8 cellular contexts compared by ENCODE assay signal in the genomic region with DNA sequence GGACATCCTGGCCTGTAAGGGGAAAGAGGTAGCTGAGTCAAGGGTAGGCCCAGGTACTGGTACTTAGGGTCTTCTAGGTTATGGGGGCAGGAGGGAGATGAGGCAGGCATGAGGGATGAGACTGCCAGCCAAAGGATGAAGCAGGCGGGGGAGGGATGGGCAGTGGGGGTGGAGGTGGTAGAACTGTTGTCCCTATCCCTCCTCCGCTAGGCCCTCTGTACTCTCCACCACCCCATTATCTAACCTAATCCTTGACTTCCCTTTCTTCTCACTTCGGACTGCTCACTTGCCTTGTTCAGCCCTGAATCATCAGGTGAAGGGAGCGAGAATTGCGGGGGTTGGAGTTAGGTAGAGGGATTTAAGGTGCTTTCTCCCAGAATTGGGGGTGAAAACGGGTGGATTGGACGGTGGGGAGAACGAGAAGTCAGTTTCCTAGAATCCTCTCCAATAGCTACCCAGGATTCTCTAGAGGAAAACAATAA. TPM values are rescaled to one million over a fixed set of nuclear protein-coding genes. Genes with fewer than 3 reads are reported as not detected.
A peak's percentile ranks its signal among the peaks of the same experiment; 100 is the strongest.
DNase-seq lines count a peak whose midpoint lies in the region; ATAC-seq and TF ChIP-seq lines count a peak whose summit lies in the region.

No MANE protein-coding gene starts in this region.

- TF ChIP-seq CTCF in fibroblast of villous mesenchyme (IDR thresholded peaks at IDR 0.05; ENCODE audit: insufficient read depth, low read depth, low read length) (no peak), retinal pigment epithelial cell (conservative IDR thresholded peaks at IDR 0.05; ENCODE audit: low read depth, low read length) (no peak)

- peak; percentile 5 for ATAC-seq in GM19395 (IDR thresholded peaks at IDR 0.05; ENCODE audit: unreplicated experiment)
- ATAC-seq in SK-N-SH treated with all-trans-retinoic acid at 6 μM for 48 hours: peak; percentile 9
- no peak for ATAC-seq in HG03342 (IDR thresholded peaks at IDR 0.05; ENCODE audit: unreplicated experiment)

- DNase-seq in fibroblast of villous mesenchyme (ENCODE audit: low read depth) (no peak), retinal pigment epithelial cell (ENCODE audit: low read depth) (no peak), midbrain (lab: John Stamatoyannopoulos, UW) (no peak)
- no peak for DNase-seq in stimulated activated naive CD4-positive, alpha-beta T cell (lab: John Stamatoyannopoulos, UW)
- no peak for DNase-seq in activated CD8-positive, alpha-beta memory T cell treated with anti-CD3 and anti-CD28 coated beads, Interleukin-2, amount 50 U/mL, for 48 hours

- H3K4me3 ChIP-seq in fibroblast of villous mesenchyme (ENCODE audit: low read depth, low read length) (peak overlapping the region; percentile 76), retinal pigment epithelial cell (ENCODE audit: low read length) (peak overlapping the region; percentile 75)

TF ChIP-seq in SK-N-SH treated with all-trans-retinoic acid at 6 μM for 48 hours, 23 proteins besides CTCF, POLR2A, EP300 and RAD21:
- TF ChIP-seq, protein P1, sequence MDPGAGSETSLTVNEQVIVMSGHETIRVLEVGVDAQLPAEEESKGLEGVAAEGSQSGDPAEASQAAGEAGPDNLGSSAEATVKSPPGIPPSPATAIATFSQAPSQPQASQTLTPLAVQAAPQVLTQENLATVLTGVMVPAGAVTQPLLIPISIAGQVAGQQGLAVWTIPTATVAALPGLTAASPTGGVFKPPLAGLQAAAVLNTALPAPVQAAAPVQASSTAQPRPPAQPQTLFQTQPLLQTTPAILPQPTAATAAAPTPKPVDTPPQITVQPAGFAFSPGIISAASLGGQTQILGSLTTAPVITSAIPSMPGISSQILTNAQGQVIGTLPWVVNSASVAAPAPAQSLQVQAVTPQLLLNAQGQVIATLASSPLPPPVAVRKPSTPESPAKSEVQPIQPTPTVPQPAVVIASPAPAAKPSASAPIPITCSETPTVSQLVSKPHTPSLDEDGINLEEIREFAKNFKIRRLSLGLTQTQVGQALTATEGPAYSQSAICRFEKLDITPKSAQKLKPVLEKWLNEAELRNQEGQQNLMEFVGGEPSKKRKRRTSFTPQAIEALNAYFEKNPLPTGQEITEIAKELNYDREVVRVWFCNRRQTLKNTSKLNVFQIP (CRISPR knock-in tag; IDR thresholded peaks at IDR 0.05; ENCODE audit: borderline replicate concordance, low read depth): no peak
- TF ChIP-seq ZNF70 (CRISPR knock-in tag; IDR thresholded peaks at IDR 0.05) (no peak), ESRRG (CRISPR knock-in tag; IDR thresholded peaks at IDR 0.05) (no peak), ZNF565 (CRISPR knock-in tag; conservative IDR thresholded peaks at IDR 0.05; ENCODE audit: low read depth) (no peak), OSR1 (CRISPR knock-in tag; IDR thresholded peaks at IDR 0.05) (no peak), TOX (CRISPR knock-in tag; IDR thresholded peaks at IDR 0.05; ENCODE audit: borderline replicate concordance) (no peak), ZFP30 (CRISPR knock-in tag; IDR thresholded peaks at IDR 0.05) (no peak), ZFP3 (CRISPR knock-in tag; IDR thresholded peaks at IDR 0.05) (no peak), ISL1 (CRISPR knock-in tag; IDR thresholded peaks at IDR 0.05) (no peak)
- TF ChIP-seq, protein P2, sequence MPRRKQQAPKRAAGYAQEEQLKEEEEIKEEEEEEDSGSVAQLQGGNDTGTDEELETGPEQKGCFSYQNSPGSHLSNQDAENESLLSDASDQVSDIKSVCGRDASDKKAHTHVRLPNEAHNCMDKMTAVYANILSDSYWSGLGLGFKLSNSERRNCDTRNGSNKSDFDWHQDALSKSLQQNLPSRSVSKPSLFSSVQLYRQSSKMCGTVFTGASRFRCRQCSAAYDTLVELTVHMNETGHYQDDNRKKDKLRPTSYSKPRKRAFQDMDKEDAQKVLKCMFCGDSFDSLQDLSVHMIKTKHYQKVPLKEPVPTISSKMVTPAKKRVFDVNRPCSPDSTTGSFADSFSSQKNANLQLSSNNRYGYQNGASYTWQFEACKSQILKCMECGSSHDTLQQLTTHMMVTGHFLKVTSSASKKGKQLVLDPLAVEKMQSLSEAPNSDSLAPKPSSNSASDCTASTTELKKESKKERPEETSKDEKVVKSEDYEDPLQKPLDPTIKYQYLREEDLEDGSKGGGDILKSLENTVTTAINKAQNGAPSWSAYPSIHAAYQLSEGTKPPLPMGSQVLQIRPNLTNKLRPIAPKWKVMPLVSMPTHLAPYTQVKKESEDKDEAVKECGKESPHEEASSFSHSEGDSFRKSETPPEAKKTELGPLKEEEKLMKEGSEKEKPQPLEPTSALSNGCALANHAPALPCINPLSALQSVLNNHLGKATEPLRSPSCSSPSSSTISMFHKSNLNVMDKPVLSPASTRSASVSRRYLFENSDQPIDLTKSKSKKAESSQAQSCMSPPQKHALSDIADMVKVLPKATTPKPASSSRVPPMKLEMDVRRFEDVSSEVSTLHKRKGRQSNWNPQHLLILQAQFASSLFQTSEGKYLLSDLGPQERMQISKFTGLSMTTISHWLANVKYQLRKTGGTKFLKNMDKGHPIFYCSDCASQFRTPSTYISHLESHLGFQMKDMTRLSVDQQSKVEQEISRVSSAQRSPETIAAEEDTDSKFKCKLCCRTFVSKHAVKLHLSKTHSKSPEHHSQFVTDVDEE (CRISPR knock-in tag; IDR thresholded peaks at IDR 0.05): no peak
- TF ChIP-seq, protein P3, sequence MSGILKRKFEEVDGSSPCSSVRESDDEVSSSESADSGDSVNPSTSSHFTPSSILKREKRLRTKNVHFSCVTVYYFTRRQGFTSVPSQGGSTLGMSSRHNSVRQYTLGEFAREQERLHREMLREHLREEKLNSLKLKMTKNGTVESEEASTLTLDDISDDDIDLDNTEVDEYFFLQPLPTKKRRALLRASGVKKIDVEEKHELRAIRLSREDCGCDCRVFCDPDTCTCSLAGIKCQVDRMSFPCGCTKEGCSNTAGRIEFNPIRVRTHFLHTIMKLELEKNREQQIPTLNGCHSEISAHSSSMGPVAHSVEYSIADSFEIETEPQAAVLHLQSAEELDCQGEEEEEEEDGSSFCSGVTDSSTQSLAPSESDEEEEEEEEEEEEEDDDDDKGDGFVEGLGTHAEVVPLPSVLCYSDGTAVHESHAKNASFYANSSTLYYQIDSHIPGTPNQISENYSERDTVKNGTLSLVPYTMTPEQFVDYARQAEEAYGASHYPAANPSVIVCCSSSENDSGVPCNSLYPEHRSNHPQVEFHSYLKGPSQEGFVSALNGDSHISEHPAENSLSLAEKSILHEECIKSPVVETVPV (CRISPR knock-in tag; IDR thresholded peaks at IDR 0.05): no peak
- TF ChIP-seq, protein P4, sequence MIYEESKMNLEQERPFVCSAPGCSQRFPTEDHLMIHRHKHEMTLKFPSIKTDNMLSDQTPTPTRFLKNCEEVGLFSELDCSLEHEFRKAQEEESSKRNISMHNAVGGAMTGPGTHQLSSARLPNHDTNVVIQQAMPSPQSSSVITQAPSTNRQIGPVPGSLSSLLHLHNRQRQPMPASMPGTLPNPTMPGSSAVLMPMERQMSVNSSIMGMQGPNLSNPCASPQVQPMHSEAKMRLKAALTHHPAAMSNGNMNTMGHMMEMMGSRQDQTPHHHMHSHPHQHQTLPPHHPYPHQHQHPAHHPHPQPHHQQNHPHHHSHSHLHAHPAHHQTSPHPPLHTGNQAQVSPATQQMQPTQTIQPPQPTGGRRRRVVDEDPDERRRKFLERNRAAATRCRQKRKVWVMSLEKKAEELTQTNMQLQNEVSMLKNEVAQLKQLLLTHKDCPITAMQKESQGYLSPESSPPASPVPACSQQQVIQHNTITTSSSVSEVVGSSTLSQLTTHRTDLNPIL (CRISPR knock-in tag; IDR thresholded peaks at IDR 0.05; ENCODE audit: low read depth): no peak

RNA-seq across cellular contexts. Expression of a gene that starts 0.6 kb away (rescaled TPM):
- 13.0 and 14.8 TPM in 2 replicates for total RNA-seq in fibroblast of villous mesenchyme

RNA-seq across cellular contexts. Expression of a gene that starts 5.4 kb away (rescaled TPM):
- total RNA-seq in fibroblast of villous mesenchyme: 0.32 TPM in 1 of 2 replicates, not detected in the other

RNA-seq across cellular contexts. Expression of a gene that starts 17.4 kb away (rescaled TPM):
- 94.7 and 113 TPM in 2 replicates for total RNA-seq in fibroblast of villous mesenchyme

RNA-seq across cellular contexts. Expression of a gene that starts 26.7 kb away (rescaled TPM):
- total RNA-seq in fibroblast of villous mesenchyme: 232 and 296 TPM in 2 replicates

RNA-seq across cellular contexts. Expression of a gene that starts 29.4 kb away (rescaled TPM):
- not detected in 2 replicates for total RNA-seq in fibroblast of villous mesenchyme
